8 cellular contexts compared by ENCODE assay signal in the genomic region with DNA sequence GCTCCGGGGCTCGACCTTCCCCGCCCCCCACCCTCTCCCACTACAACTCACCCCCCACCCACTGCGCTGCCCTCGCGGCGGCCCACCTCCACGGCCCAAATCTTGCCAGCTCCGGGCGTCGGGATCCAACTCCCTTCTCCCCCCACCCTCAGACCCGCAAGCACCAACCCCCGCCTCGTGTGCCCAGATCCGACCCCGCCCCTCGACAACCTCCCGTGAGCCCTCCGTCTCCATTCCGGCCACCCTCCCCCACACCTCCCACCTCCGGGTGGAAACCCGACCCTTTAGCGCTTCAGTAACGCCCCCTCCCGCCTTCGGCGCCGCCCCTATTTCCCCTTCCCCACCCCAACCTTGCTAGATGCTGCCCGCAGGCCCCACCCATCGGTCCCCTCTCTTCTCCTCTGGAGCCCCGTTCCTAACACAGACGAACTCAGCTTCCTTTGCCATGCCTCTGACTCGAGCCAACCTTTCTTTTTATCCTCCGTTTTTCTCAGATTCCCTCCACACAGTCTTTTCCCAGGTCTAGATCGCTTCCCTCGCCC. TPM values are rescaled to one million over a fixed set of nuclear protein-coding genes. Genes with fewer than 3 reads are reported as not detected.
DNase-seq lines count a peak whose midpoint lies in the region; ATAC-seq, FAIRE-seq and TF ChIP-seq lines count a peak whose summit lies in the region.

No MANE protein-coding gene starts in this region.

- peak overlapping the region; percentile 91 for H3K9ac ChIP-seq in endothelial cell of umbilical vein (replicated peaks; ENCODE audit: extremely low read depth, insufficient read depth, low read length)

- DNase-seq in Ammon's horn (ENCODE audit: low spot score) (peak; percentile 32), HL-60 (ENCODE audit: low read depth in 1 of 2, low spot score in 1 of 2) (peak; percentile 69 to 76), endothelial cell of umbilical vein (ENCODE audit: low read depth, low spot score) (peak; percentile 89)
- peak; percentile 93 for DNase-seq in NK-92 treated with Interleukin-12 subunit alpha and Interleukin-12 subunit beta, amount 100 ng/mL, for 24 hours (lab: John Stamatoyannopoulos, UW)
- DNase-seq in activated CD8-positive, alpha-beta memory T cell treated with anti-CD3 and anti-CD28 coated beads, Interleukin-2, amount 50 U/mL, for 4 hours, result peak; percentile 92
- DNase-seq in stimulated activated CD8-positive, alpha-beta memory T cell treated with anti-CD3 and anti-CD28 coated beads, Interleukin-2, amount 100 ng/mL, for 48 hours (ENCODE audit: low read depth in 2 of 2), result peak; percentile 92 to 94

- H3K4me1 ChIP-seq in endothelial cell of umbilical vein (ENCODE audit: control insufficient read depth, extremely low read depth, insufficient read depth, low read length), result peaks cover 27% of the 10 kb centered on the region
- H3K4me1 ChIP-seq in mononuclear cell (ENCODE audit: insufficient read depth, low read length), result peaks cover 46% of the 10 kb centered on the region

- H3K79me2 ChIP-seq in endothelial cell of umbilical vein (ENCODE audit: control insufficient read depth, insufficient read depth, low read length), result peaks cover 54% of the 10 kb centered on the region

- intact Hi-C loops in endothelial cell of umbilical vein (cut with micrococcal nuclease), result loop anchor here (1.0 to 2.0 kb wide), 2 partner anchors 17 to 36 kb away; partner anchors contain the start of genes ATP5MC1 and SNF8

- no peaks in the 10 kb centered on the region for H3K9me1 ChIP-seq in endothelial cell of umbilical vein (replicated peaks; ENCODE audit: control insufficient read depth, extremely low read depth, insufficient read depth, low read length)

- ATAC-seq in GM19395 (IDR thresholded peaks at IDR 0.05; ENCODE audit: unreplicated experiment), result peak; percentile 31

- TF ChIP-seq CTCF in HL-60 (IDR thresholded peaks at IDR 0.05; ENCODE audit: insufficient read depth, low read length) (no peak), endothelial cell of umbilical vein (IDR thresholded peaks at IDR 0.05; ENCODE audit: extremely low read depth in 1 of 2, insufficient read depth in 1 of 2, low read depth in 1 of 2, low read length in 2 of 2) (no peak)

- H2AFZ ChIP-seq in endothelial cell of umbilical vein (ENCODE audit: low read depth, low read length), result no peak overlapping the region

- H3K27ac ChIP-seq in HL-60 (replicated peaks) (peak overlapping the region; percentile 92), endothelial cell of umbilical vein (ENCODE audit: insufficient read depth, low read depth, low read length) (peak overlapping the region; percentile 89)

- POLR2A ChIA-PET in endothelial cell of umbilical vein (lab: Charles Lee), result interaction anchor here (0.6 to 3.7 kb wide), 2 partner anchors 16 to 152 kb away, joined by 6 to 20 read pairs; partner anchors contain the start of gene ATP5MC1

- CTCF ChIA-PET in endothelial cell of umbilical vein (lab: Charles Lee), result interaction anchor here (0.6 to 2.9 kb wide), 5 partner anchors 10 to 123 kb away, joined by 3 to 16 read pairs (median 3); partner anchors contain the start of gene ATP5MC1

- H3K4me3 ChIP-seq in HL-60 (replicated peaks; ENCODE audit: insufficient read depth, low read length), result peak overlapping the region; percentile 87
- H3K4me3 ChIP-seq in endothelial cell of umbilical vein (replicated peaks in 1 of 3; ENCODE audit: insufficient read depth in 1 of 3, low read depth in 1 of 3, low read length in 3 of 3), result peak overlapping the region; percentile 50 to 84 (median 68)
- peak overlapping the region; percentile 65 for H3K4me3 ChIP-seq in mononuclear cell (ENCODE audit: low read length)

- BruUV-seq in endothelial cell of umbilical vein (replicated peaks; lab: Mats Ljungman, UMichigan), result no TSS peak

- TF ChIP-seq POLR2A in endothelial cell of umbilical vein (IDR thresholded peaks at IDR 0.05; ENCODE audit: low read depth, low read length), result peak; percentile 20

- H4K20me1 ChIP-seq in endothelial cell of umbilical vein (replicated peaks; ENCODE audit: control insufficient read depth, extremely low read depth, insufficient read depth, low read length), result peaks cover 12% of the 10 kb centered on the region

- FAIRE-seq in endothelial cell of umbilical vein (lab: Jason Lieb, UNC), result peak; percentile 79

- H3K4me2 ChIP-seq in endothelial cell of umbilical vein (ENCODE audit: insufficient read depth, low read length), result peak overlapping the region; percentile 80

- H3K9me3 ChIP-seq in endothelial cell of umbilical vein (replicated peaks; ENCODE audit: control insufficient read depth, insufficient read depth, low read length) (no peaks in the 10 kb centered on the region), mononuclear cell (ENCODE audit: low read depth, low read length) (no peaks in the 10 kb centered on the region)

- H3K27me3 ChIP-seq in HL-60 (ENCODE audit: insufficient read depth, poor library complexity, severe bottlenecking) (no peaks in the 10 kb centered on the region), endothelial cell of umbilical vein (ENCODE audit: control insufficient read depth in 2 of 2, insufficient read depth in 2 of 2, low read length in 2 of 2) (no peaks in the 10 kb centered on the region), mononuclear cell (ENCODE audit: insufficient read depth, low read length) (no peaks in the 10 kb centered on the region)

- dilution Hi-C loops in endothelial cell of umbilical vein (cut with MboI; ENCODE audit: extremely low pct_ligation_motif_present, low sequenced_read_pairs), result no loop called here

- H3K36me3 ChIP-seq in endothelial cell of umbilical vein (ENCODE audit: control insufficient read depth in 2 of 2, extremely low read depth in 1 of 2, insufficient read depth in 2 of 2, low read length in 2 of 2), result peaks cover 9 to 14% of the 10 kb centered on the region in 2 experiments

TF ChIP-seq in endothelial cell of umbilical vein, 7 proteins besides CTCF, POLR2A, EP300 and RAD21:
- TF ChIP-seq, protein P1, sequence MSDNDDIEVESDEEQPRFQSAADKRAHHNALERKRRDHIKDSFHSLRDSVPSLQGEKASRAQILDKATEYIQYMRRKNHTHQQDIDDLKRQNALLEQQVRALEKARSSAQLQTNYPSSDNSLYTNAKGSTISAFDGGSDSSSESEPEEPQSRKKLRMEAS (IDR thresholded peaks at IDR 0.05; ENCODE audit: insufficient read depth, insufficient read length), result no peak
- TF ChIP-seq MYC (IDR thresholded peaks at IDR 0.05; ENCODE audit: low read depth, low read length), result peak; percentile 80
- TF ChIP-seq EZH2 (IDR thresholded peaks at IDR 0.05; ENCODE audit: borderline replicate concordance, low read depth, low read length, severe bottlenecking), result no peak

RNA-seq across cellular contexts. Expression of gene UBE2Z, which starts 0.7 kb away (rescaled TPM):
- total RNA-seq in endothelial cell of umbilical vein (95.1 and 104 TPM in 2 replicates), mononuclear cell (46.1 TPM)
- 106 and 117 TPM in 2 replicates for polyA plus RNA-seq in endothelial cell of umbilical vein
- polyA plus RNA-seq in endothelial cell of umbilical vein (2011; cell fraction: cytosol; rRNA removed), result 92.0 and 94.7 TPM in 2 replicates
- polyA plus RNA-seq in endothelial cell of umbilical vein (2011; cell fraction: nucleus; rRNA removed), result 125 TPM in 2 replicates
- 74.8 and 88.4 TPM in 2 replicates for polyA plus RNA-seq in endothelial cell of umbilical vein (2012)
- 155 and 165 TPM in 2 replicates for polyA minus RNA-seq in endothelial cell of umbilical vein
- polyA minus RNA-seq in endothelial cell of umbilical vein (2011; cell fraction: cytosol; rRNA and poly(A)+ RNA removed), result 81.9 TPM
- polyA minus RNA-seq in endothelial cell of umbilical vein (2011; cell fraction: nucleus; rRNA and poly(A)+ RNA removed), result 65.4 and 103 TPM in 2 replicates

RNA-seq across cellular contexts. Expression of gene ATP5MC1, which starts 16.3 kb away (rescaled TPM):
- 93.8 and 95.1 TPM in 2 replicates for total RNA-seq in endothelial cell of umbilical vein
- polyA plus RNA-seq in endothelial cell of umbilical vein, result 704 and 802 TPM in 2 replicates
- polyA plus RNA-seq in endothelial cell of umbilical vein (2011; cell fraction: cytosol; rRNA removed), result 372 and 482 TPM in 2 replicates
- 124 and 142 TPM in 2 replicates for polyA plus RNA-seq in endothelial cell of umbilical vein (2011; cell fraction: nucleus; rRNA removed)
- 203 and 212 TPM in 2 replicates for polyA plus RNA-seq in endothelial cell of umbilical vein (2012)
- polyA minus RNA-seq in endothelial cell of umbilical vein, result 151 and 152 TPM in 2 replicates
- polyA minus RNA-seq in endothelial cell of umbilical vein (2011; cell fraction: cytosol; rRNA and poly(A)+ RNA removed), result 85.4 TPM
- 19.4 and 23.7 TPM in 2 replicates for polyA minus RNA-seq in endothelial cell of umbilical vein (2011; cell fraction: nucleus; rRNA and poly(A)+ RNA removed)
- total RNA-seq in mononuclear cell, result 16.5 TPM

RNA-seq across cellular contexts. Expression of gene SNF8, which starts 35.7 kb away (rescaled TPM):
- total RNA-seq in endothelial cell of umbilical vein (166 and 173 TPM in 2 replicates), mononuclear cell (31.4 TPM)
- polyA plus RNA-seq in endothelial cell of umbilical vein, result 176 and 194 TPM in 2 replicates
- 179 and 209 TPM in 2 replicates for polyA plus RNA-seq in endothelial cell of umbilical vein (2011; cell fraction: cytosol; rRNA removed)
- 94.3 and 101 TPM in 2 replicates for polyA plus RNA-seq in endothelial cell of umbilical vein (2011; cell fraction: nucleus; rRNA removed)
- polyA plus RNA-seq in endothelial cell of umbilical vein (2012), result 145 and 159 TPM in 2 replicates
- 95.6 and 113 TPM in 2 replicates for polyA minus RNA-seq in endothelial cell of umbilical vein
- polyA minus RNA-seq in endothelial cell of umbilical vein (2011; cell fraction: cytosol; rRNA and poly(A)+ RNA removed), result 67.4 TPM
- polyA minus RNA-seq in endothelial cell of umbilical vein (2011; cell fraction: nucleus; rRNA and poly(A)+ RNA removed), result 22.8 and 28.7 TPM in 2 replicates

RNA-seq across cellular contexts. Expression of gene GIP, which starts 59.5 kb away (rescaled TPM):
- total RNA-seq in endothelial cell of umbilical vein (not detected in 2 replicates), mononuclear cell (not detected)
- not detected in 2 replicates for polyA plus RNA-seq in endothelial cell of umbilical vein
- polyA plus RNA-seq in endothelial cell of umbilical vein (2011; cell fraction: cytosol; rRNA removed), result not detected in 2 replicates
- not detected in 2 replicates for polyA plus RNA-seq in endothelial cell of umbilical vein (2011; cell fraction: nucleus; rRNA removed)
- polyA plus RNA-seq in endothelial cell of umbilical vein (2012), result not detected in 2 replicates
- not detected in 2 replicates for polyA minus RNA-seq in endothelial cell of umbilical vein
- not detected for polyA minus RNA-seq in endothelial cell of umbilical vein (2011; cell fraction: cytosol; rRNA and poly(A)+ RNA removed)
- not detected in 2 replicates for polyA minus RNA-seq in endothelial cell of umbilical vein (2011; cell fraction: nucleus; rRNA and poly(A)+ RNA removed)

Comparison
In these comparisons a context has a peak if more than half of its experiments do, and no peak if none do; other contexts are left out.
1. Peak in every context shown above with its lines: DNase-seq, ATAC-seq, H3K4me3 ChIP-seq and H3K27ac ChIP-seq.
2. DNase-seq: peak in every context shown above with its lines; median percentile 93 in NK-92 treated with Interleukin-12 subunit alpha and Interleukin-12 subunit beta, amount 100 ng/mL, for 24 hours; 93 in stimulated activated CD8-positive, alpha-beta memory T cell treated with anti-CD3 and anti-CD28 coated beads, Interleukin-2, amount 100 ng/mL, for 48 hours; 92 in activated CD8-positive, alpha-beta memory T cell treated with anti-CD3 and anti-CD28 coated beads, Interleukin-2, amount 50 U/mL, for 4 hours; 89 in endothelial cell of umbilical vein; 72 in HL-60; 32 in Ammon's horn.